ENCODE assay signal across 8 cellular contexts in the genomic region with DNA sequence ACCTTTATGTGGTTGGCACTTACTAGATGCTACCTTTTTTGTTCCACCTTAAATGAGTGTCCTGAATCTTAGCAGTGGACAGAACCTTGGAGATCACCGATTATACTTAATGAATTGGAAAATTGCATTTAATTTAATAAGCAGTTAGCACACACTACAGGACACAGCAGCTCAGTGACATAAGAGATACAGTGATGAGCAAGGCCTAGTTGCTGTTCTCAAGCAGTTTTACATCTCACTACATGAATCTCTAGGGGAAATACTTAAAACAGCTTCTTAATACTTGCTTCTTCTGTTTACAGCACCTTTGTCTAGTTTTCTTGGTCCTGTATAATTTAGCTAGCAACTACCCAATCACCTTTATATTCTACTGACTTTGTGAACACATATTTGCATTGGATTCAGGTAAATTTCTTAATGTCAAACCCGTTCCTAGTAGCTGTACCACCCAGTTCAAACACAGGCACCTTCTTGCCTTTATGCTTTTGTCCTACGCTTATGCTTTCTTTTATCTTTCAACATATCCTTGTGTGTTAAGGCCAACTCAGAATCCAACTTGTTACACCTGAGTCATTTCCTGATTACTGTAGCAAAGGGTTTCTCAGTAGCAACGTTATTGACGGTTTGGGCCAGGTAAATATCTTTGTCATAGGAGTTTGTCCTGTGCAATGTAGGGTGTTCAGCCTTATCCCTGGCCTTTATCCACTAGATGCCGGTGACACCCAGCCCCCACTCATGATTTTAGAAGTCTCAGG. TPM values are rescaled to one million over a fixed set of nuclear protein-coding genes. Genes with fewer than 3 reads are reported as not detected.
A peak's percentile ranks its signal among the peaks of the same experiment; 100 is the strongest.
DNase-seq lines count a peak whose midpoint lies in the region; ATAC-seq and TF ChIP-seq lines count a peak whose summit lies in the region.

No MANE protein-coding gene starts in this region.

- peak; percentile 19 for DNase-seq in activated naive CD4-positive, alpha-beta T cell treated with anti-CD3 and anti-CD28 coated beads for 36 hours
- no peak for DNase-seq in activated naive CD4-positive, alpha-beta T cell treated with Interleukin-2 at 50 U/mL for 16 hours
- no peak for DNase-seq in activated T-helper 2 cell treated with anti-CD3 and anti-CD28 coated beads, Interferon-gamma antibody, Interleukin-2, Interleukin-4, amounts not matched to agents 10 μg/mL and 5 μg/mL and 100 μg/mL, durations not matched to agents 14 hours and 24 hours and 36 hours (ENCODE audit: low spot score)
- DNase-seq in kidney tubule cell (ENCODE audit: low spot score) (peak; percentile 67), upper lobe of left lung (no peak)

- peak overlapping the region; percentile 86 for H3K27ac Mint-ChIP-seq in activated naive CD4-positive, alpha-beta T cell treated with anti-CD3 and anti-CD28 coated beads for 36 hours
- peak overlapping the region; percentile 99 for H3K27ac Mint-ChIP-seq in activated T-helper 2 cell treated with anti-CD3 and anti-CD28 coated beads, Interferon-gamma antibody, Interleukin-2, Interleukin-4, amounts not matched to agents 10 μg/mL and 5 μg/mL and 100 μg/mL, durations not matched to agents 14 hours and 24 hours and 36 hours

- ATAC-seq in upper lobe of left lung (ENCODE audit: low FRiP score in 2 of 2) (no peak), HG03342 (IDR thresholded peaks at IDR 0.05; ENCODE audit: unreplicated experiment) (no peak), HG03175 (IDR thresholded peaks at IDR 0.05; ENCODE audit: unreplicated experiment) (no peak), HG02642 (IDR thresholded peaks at IDR 0.05; ENCODE audit: poor library complexity, unreplicated experiment) (no peak)

- peak overlapping the region; percentile 88 for H3K4me3 Mint-ChIP-seq in activated naive CD4-positive, alpha-beta T cell treated with anti-CD3 and anti-CD28 coated beads for 36 hours
- peak overlapping the region; percentile 98 for H3K4me3 Mint-ChIP-seq in activated T-helper 2 cell treated with anti-CD3 and anti-CD28 coated beads, Interferon-gamma antibody, Interleukin-2, Interleukin-4, amounts not matched to agents 10 μg/mL and 5 μg/mL and 100 μg/mL, durations not matched to agents 14 hours and 24 hours and 36 hours (ENCODE audit: low read depth)

- peaks cover 62% of the 10 kb centered on the region for H3K4me1 Mint-ChIP-seq in activated naive CD4-positive, alpha-beta T cell treated with anti-CD3 and anti-CD28 coated beads for 36 hours (ENCODE audit: low read depth)
- peaks cover 57% of the 10 kb centered on the region for H3K4me1 Mint-ChIP-seq in activated T-helper 2 cell treated with anti-CD3 and anti-CD28 coated beads, Interferon-gamma antibody, Interleukin-2, Interleukin-4, amounts not matched to agents 10 μg/mL and 5 μg/mL and 100 μg/mL, durations not matched to agents 14 hours and 24 hours and 36 hours (ENCODE audit: low read depth)

- intact Hi-C loops in activated naive CD4-positive, alpha-beta T cell treated with anti-CD3 and anti-CD28 coated beads for 36 hours (cut with micrococcal nuclease) = loop anchor here (1.0 to 5.0 kb wide), 7 partner anchors 24 to 1013 kb away; partner anchors contain the start of genes ARL5B and NSUN6
- intact Hi-C loops in activated T-helper 2 cell treated with anti-CD3 and anti-CD28 coated beads, Interferon-gamma antibody, Interleukin-2, Interleukin-4, amounts not matched to agents 10 μg/mL and 5 μg/mL and 100 μg/mL, durations not matched to agents 14 hours and 24 hours and 36 hours (cut with micrococcal nuclease) = loop anchor here (1.0 to 10.0 kb wide), 7 partner anchors 10 to 1009 kb away; partner anchors contain the start of genes ARL5B and NSUN6

- WGBS in upper lobe of left lung, 2 donors = 37 to 54% methylated on average over 6 of the region's 6 CpGs

- no peaks in the 10 kb centered on the region for H3K27me3 Mint-ChIP-seq in activated naive CD4-positive, alpha-beta T cell treated with anti-CD3 and anti-CD28 coated beads for 36 hours (ENCODE audit: low read depth)
- no peaks in the 10 kb centered on the region for H3K27me3 Mint-ChIP-seq in activated T-helper 2 cell treated with anti-CD3 and anti-CD28 coated beads, Interferon-gamma antibody, Interleukin-2, Interleukin-4, amounts not matched to agents 10 μg/mL and 5 μg/mL and 100 μg/mL, durations not matched to agents 14 hours and 24 hours and 36 hours (ENCODE audit: low read depth)

- peaks cover 20% of the 10 kb centered on the region for H3K36me3 Mint-ChIP-seq in activated naive CD4-positive, alpha-beta T cell treated with anti-CD3 and anti-CD28 coated beads for 36 hours (ENCODE audit: low read depth)
- H3K36me3 Mint-ChIP-seq in activated T-helper 2 cell treated with anti-CD3 and anti-CD28 coated beads, Interferon-gamma antibody, Interleukin-2, Interleukin-4, amounts not matched to agents 10 μg/mL and 5 μg/mL and 100 μg/mL, durations not matched to agents 14 hours and 24 hours and 36 hours (ENCODE audit: low read depth) = peaks cover 47% of the 10 kb centered on the region

- H3K4me1 ChIP-seq in upper lobe of left lung = peaks cover 24 to 51% (median 40%) of the 10 kb centered on the region in 4 donors

- CTCF ChIA-PET in activated naive CD4-positive, alpha-beta T cell treated with anti-CD3 and anti-CD28 coated beads for 36 hours (lab: Charles Lee) = interaction anchor here (0.8 kb wide), 1 partner anchor 37 kb away, joined by 4 read pairs; no protein-coding TSS in a partner anchor

- TF ChIP-seq CTCF in upper lobe of left lung (IDR thresholded peaks at IDR 0.05) = no peak

- H3K27me3 ChIP-seq in upper lobe of left lung = no peaks in the 10 kb centered on the region

- H3K9me3 ChIP-seq in upper lobe of left lung = no peaks in the 10 kb centered on the region

- peak overlapping the region; percentile 15 to 99 (median 76) for H3K27ac ChIP-seq in upper lobe of left lung

- peaks cover 0 to 3% (median 0%) of the 10 kb centered on the region in 4 donors for H3K36me3 ChIP-seq in upper lobe of left lung

- no peaks in the 10 kb centered on the region for H3K9me3 Mint-ChIP-seq in activated naive CD4-positive, alpha-beta T cell treated with anti-CD3 and anti-CD28 coated beads for 36 hours
- H3K9me3 Mint-ChIP-seq in activated T-helper 2 cell treated with anti-CD3 and anti-CD28 coated beads, Interferon-gamma antibody, Interleukin-2, Interleukin-4, amounts not matched to agents 10 μg/mL and 5 μg/mL and 100 μg/mL, durations not matched to agents 14 hours and 24 hours and 36 hours = peaks cover 10% of the 10 kb centered on the region

- TF ChIP-seq EP300 in upper lobe of left lung (IDR thresholded peaks at IDR 0.05) = peak in 1 of 4 donors; percentile 23

- H3K4me3 ChIP-seq in upper lobe of left lung = peak overlapping the region in 3 of 4 donors; percentile 70 to 89 (median 78)

- no peak for TF ChIP-seq POLR2A in upper lobe of left lung (IDR thresholded peaks at IDR 0.05)

RNA-seq across cellular contexts. Expression of gene STAM, which starts 1.8 kb away (rescaled TPM):
- 10 to 100 TPM; 16.3 to 16.6 TPM for total RNA-seq in activated naive CD4-positive, alpha-beta T cell treated with anti-CD3 and anti-CD28 coated beads for 36 hours
- 33.8 and 35.2 TPM in 2 replicates for total RNA-seq in activated T-helper 2 cell treated with anti-CD3 and anti-CD28 coated beads, Interferon-gamma antibody, Interleukin-2, Interleukin-4, amounts not matched to agents 10 μg/mL and 5 μg/mL and 100 μg/mL, durations not matched to agents 14 hours and 24 hours and 36 hours
- 10 to 100 TPM; 18.9 to 85.1 (median 31.2) TPM for total RNA-seq in upper lobe of left lung

RNA-seq across cellular contexts. Expression of gene HACD1, which starts 28.6 kb away (rescaled TPM):
- 1 to 10 TPM in 1 of 2 experiments, under 1 TPM in 1; 0.41 to 1.9 TPM for total RNA-seq in activated naive CD4-positive, alpha-beta T cell treated with anti-CD3 and anti-CD28 coated beads for 36 hours
- 6.0 and 6.6 TPM in 2 replicates for total RNA-seq in activated T-helper 2 cell treated with anti-CD3 and anti-CD28 coated beads, Interferon-gamma antibody, Interleukin-2, Interleukin-4, amounts not matched to agents 10 μg/mL and 5 μg/mL and 100 μg/mL, durations not matched to agents 14 hours and 24 hours and 36 hours
- total RNA-seq in upper lobe of left lung = 10 to 100 TPM; 16.4 to 32.4 (median 25.8) TPM

Comparison
In these comparisons a context has a peak if more than half of its experiments do, and no peak if none do; other contexts are left out.
1. DNase-seq: peak in activated naive CD4-positive, alpha-beta T cell treated with anti-CD3 and anti-CD28 coated beads for 36 hours (single experiment) and kidney tubule cell (single experiment); none in activated naive CD4-positive, alpha-beta T cell treated with Interleukin-2 at 50 U/mL for 16 hours (single experiment), activated T-helper 2 cell treated with anti-CD3 and anti-CD28 coated beads, Interferon-gamma antibody, Interleukin-2, Interleukin-4, amounts not matched to agents 10 μg/mL and 5 μg/mL and 100 μg/mL, durations not matched to agents 14 hours and 24 hours and 36 hours (single experiment) and upper lobe of left lung (0 of 2).